Comparison of ENCODE assay signal across 8 cellular contexts in genomic region chr20:17611540-17612286, GRCh38. TPM values are rescaled to one million over a fixed set of nuclear protein-coding genes. Genes with fewer than 3 reads are reported as not detected.
DNase-seq lines count a peak whose midpoint lies in the region; ATAC-seq and TF ChIP-seq lines count a peak whose summit lies in the region.

No MANE protein-coding gene starts in this region.

- no peak overlapping the region for H3K4me3 ChIP-seq in RWPE2 (ENCODE audit: severe bottlenecking)
- no peak overlapping the region for H3K4me3 ChIP-seq in fibroblast of villous mesenchyme (ENCODE audit: low read depth, low read length)
- H3K4me3 ChIP-seq in sigmoid colon: no peak overlapping the region

- H3K9me3 ChIP-seq in RWPE2 (ENCODE audit: severe bottlenecking): no peaks in the 10 kb centered on the region
- H3K9me3 ChIP-seq in sigmoid colon: no peaks in the 10 kb centered on the region

- TF ChIP-seq POLR2A in sigmoid colon (IDR thresholded peaks at IDR 0.05): no peak

- no peak for TF ChIP-seq EP300 in sigmoid colon (IDR thresholded peaks at IDR 0.05)

- 56 to 78% methylated on average over 26 of the region's 26 CpGs for WGBS in sigmoid colon, 2 donors

- peak; percentile 8 for ATAC-seq in RWPE2 (ENCODE audit: low read depth)
- no peak for ATAC-seq in GM18873 (IDR thresholded peaks at IDR 0.05; ENCODE audit: low FRiP score, unreplicated experiment)

- CTCF ChIA-PET in GM10248 (lab: Yijun Ruan, JAX): no interaction called here

- H3K36me3 ChIP-seq in RWPE2 (ENCODE audit: low read depth) (peaks cover 16% of the 10 kb centered on the region), sigmoid colon (peaks cover 8 to 47% (median 23%) of the 10 kb centered on the region in 4 donors)

- POLR2A ChIA-PET in GM10248 (lab: Yijun Ruan, JAX): no interaction called here

- H3K27ac ChIP-seq in RWPE2 (ENCODE audit: poor library complexity, severe bottlenecking) (peak overlapping the region; percentile 38), sigmoid colon (peak overlapping the region; percentile 86 to 100 (median 92))

- H3K4me1 ChIP-seq in RWPE2 (ENCODE audit: insufficient read depth, poor library complexity, severe bottlenecking) (peaks cover 4% of the 10 kb centered on the region), sigmoid colon (peaks cover 0 to 96% (median 92%) of the 10 kb centered on the region in 4 donors)

- intact Hi-C loops in sigmoid colon (cut with DNase I): loop anchor here (2.0 kb wide), 1 partner anchor 41 kb away; the partner anchor contains the start of gene DSTN

- peak; percentile 25 for DNase-seq in GM10248 (ENCODE audit: extremely low spot score)
- DNase-seq in RWPE2 (ENCODE audit: low spot score): peak; percentile 75
- DNase-seq in fibroblast of villous mesenchyme (ENCODE audit: low read depth): peak; percentile 21
- peak; percentile 77 for DNase-seq in sigmoid colon
- no peak for DNase-seq in activated gamma-delta T cell (lab: John Stamatoyannopoulos, UW)
- DNase-seq in kidney glomerular epithelial cell (lab: John Stamatoyannopoulos, UW): no peak
- DNase-seq in A172 (ENCODE audit: low spot score): no peak

- H3K27me3 ChIP-seq in RWPE2 (ENCODE audit: insufficient read depth, poor library complexity, severe bottlenecking): no peaks in the 10 kb centered on the region
- H3K27me3 ChIP-seq in sigmoid colon: no peaks in the 10 kb centered on the region

- TF ChIP-seq CTCF in GM10248 (IDR thresholded peaks at IDR 0.05; ENCODE audit: control extremely low read depth, extremely low read depth, low read depth, missing control alignments): no peak
- peak; percentile 73 for TF ChIP-seq CTCF in RWPE2 (IDR thresholded peaks at IDR 0.05; ENCODE audit: poor library complexity, severe bottlenecking)
- TF ChIP-seq CTCF in fibroblast of villous mesenchyme (IDR thresholded peaks at IDR 0.05; ENCODE audit: insufficient read depth, low read depth, low read length): no peak
- TF ChIP-seq CTCF in sigmoid colon (IDR thresholded peaks at IDR 0.05): peak in 3 of 4 experiments; percentile 41 to 49 (median 43)

RNA-seq across cellular contexts. Expression of gene DSTN, which starts 41.8 kb away (rescaled TPM):
- total RNA-seq in fibroblast of villous mesenchyme: 445 and 550 TPM in 2 replicates
- total RNA-seq in sigmoid colon: 1,000 to 10,000 TPM; 1,872 to 2,237 (median 1,948) TPM
- 100 to 1,000 TPM; 429 to 672 (median 586) TPM for polyA plus RNA-seq in sigmoid colon
- total RNA-seq in A172 (2014; rRNA removed; shearing (Covaris generic)): 445 and 560 TPM in 2 replicates

Comparison
In these comparisons a context has a peak if more than half of its experiments do, and no peak if none do; other contexts are left out.
1. DNase-seq: peak in GM10248 (single experiment), RWPE2 (single experiment), fibroblast of villous mesenchyme (single experiment) and sigmoid colon (single experiment); none in activated gamma-delta T cell (single experiment), kidney glomerular epithelial cell (single experiment) and A172 (single experiment).
2. CTCF ChIP-seq: peak in RWPE2 (single experiment) and sigmoid colon (3 of 4); none in GM10248 (single experiment) and fibroblast of villous mesenchyme (single experiment).